25 cellular contexts compared by ENCODE assay signal in the genomic region with DNA sequence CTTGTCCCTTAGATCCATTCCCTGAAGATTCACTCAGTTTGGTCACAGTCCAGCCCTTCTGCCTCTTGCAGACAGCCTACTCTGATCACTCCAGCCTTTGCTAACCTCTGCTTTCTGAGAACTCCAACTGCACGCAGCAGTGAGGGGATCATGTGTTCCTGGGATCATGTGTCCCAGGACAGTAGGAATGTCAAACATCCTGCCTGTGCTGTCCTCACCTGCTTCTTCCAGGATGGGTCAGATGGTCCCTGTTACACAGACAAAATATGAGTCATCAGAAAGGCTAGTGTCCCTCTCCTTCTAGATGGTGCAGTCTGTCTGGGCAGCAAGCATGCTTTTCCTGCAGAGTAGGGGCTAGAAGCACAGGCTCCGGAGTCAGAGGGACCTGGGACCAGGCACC. TPM values are rescaled to one million over a fixed set of nuclear protein-coding genes. Genes with fewer than 3 reads are reported as not detected.
"Had no signal": no experiment of that assay in that cellular context is flagged by ENCODE, and none has a peak within 500 bp of the region (broad histone marks: within the 10 kb centered on the region; RNA-seq: fewer than 3 reads in every experiment).

No MANE protein-coding gene starts in this region.

- H3K4me3 Mint-ChIP-seq: activated CD4-positive, alpha-beta T cell treated with anti-CD3 and anti-CD28 coated beads, Interleukin-2, amount 10 ng/mL, durations not matched to agents 7 days and 5 days; activated CD8-positive, alpha-beta T cell treated with anti-CD3 and anti-CD28 coated beads for 36 hours; activated naive CD4-positive, alpha-beta T cell treated with anti-CD3 and anti-CD28 coated beads, Interleukin-2, amount 50 U/mL, for 24 hours; effector memory CD8-positive, alpha-beta T cell; naive B cell had no signal

- H3K9me3 ChIP-seq: ascending aorta, esophagus muscularis mucosa, gastroesophageal sphincter, lower lobe of right lung, stomach, suprapubic skin, tibial nerve had no signal

- H3K36me3 Mint-ChIP-seq: activated naive CD4-positive, alpha-beta T cell treated with anti-CD3 and anti-CD28 coated beads, Interleukin-2, amount 50 U/mL, for 24 hours; naive B cell had no signal

- H3K4me1 ChIP-seq: ascending aorta, esophagus muscularis mucosa, gastroesophageal sphincter, lower lobe of right lung, stomach, suprapubic skin, tibial nerve had no signal

- H3K36me3 ChIP-seq: ascending aorta, brain microvascular endothelial cell, esophagus muscularis mucosa, gastroesophageal sphincter, lower lobe of right lung, stomach, suprapubic skin, tibial nerve had no signal

- H3K27me3 ChIP-seq: ascending aorta, brain microvascular endothelial cell, suprapubic skin, tibial nerve had no signal

- ATAC-seq: activated CD8-positive, alpha-beta T cell treated with anti-CD3 and anti-CD28 coated beads for 36 hours; effector memory CD8-positive, alpha-beta T cell; gastroesophageal sphincter; left lobe of liver; lower lobe of right lung had no signal

- H3K27ac Mint-ChIP-seq: activated CD4-positive, alpha-beta T cell treated with anti-CD3 and anti-CD28 coated beads, Interleukin-2, amount 10 ng/mL, durations not matched to agents 7 days and 5 days; activated CD8-positive, alpha-beta T cell treated with anti-CD3 and anti-CD28 coated beads for 36 hours; activated naive CD4-positive, alpha-beta T cell treated with anti-CD3 and anti-CD28 coated beads, Interleukin-2, amount 50 U/mL, for 24 hours; effector memory CD8-positive, alpha-beta T cell; naive B cell had no signal

- H3K4me1 Mint-ChIP-seq: activated CD4-positive, alpha-beta T cell treated with anti-CD3 and anti-CD28 coated beads, Interleukin-2, amount 10 ng/mL, durations not matched to agents 7 days and 5 days; activated naive CD4-positive, alpha-beta T cell treated with anti-CD3 and anti-CD28 coated beads, Interleukin-2, amount 50 U/mL, for 24 hours; naive B cell had no signal

- DNase-seq: activated CD4-positive, alpha-beta T cell treated with anti-CD3 and anti-CD28 coated beads, Interleukin-2, amount 10 ng/mL, durations not matched to agents 7 days and 5 days; activated CD8-positive, alpha-beta T cell treated with anti-CD3 and anti-CD28 coated beads for 36 hours; activated gamma-delta T cell treated with Interleukin-2 at 50 U/mL for 16 hours; brain microvascular endothelial cell; central memory CD4-positive, alpha-beta T cell; dorsolateral prefrontal cortex; effector memory CD8-positive, alpha-beta T cell; head of caudate nucleus; lower lobe of right lung; naive B cell; occipital lobe; retina; stimulated activated CD4-positive, alpha-beta T cell treated with anti-CD3 and anti-CD28 coated beads, Interleukin-12 subunit alpha, Interleukin-12 subunit beta, amount 100 ng/mL, for 4 hours; stimulated activated CD4-positive, alpha-beta T cell treated with anti-CD3 and anti-CD28 coated beads, Interleukin-4, amount 100 ng/mL, for 4 hours; stomach; T-helper 2 cell had no signal

- H3K27ac ChIP-seq: ascending aorta, brain microvascular endothelial cell, dorsolateral prefrontal cortex, esophagus muscularis mucosa, gastroesophageal sphincter, lower lobe of right lung, stomach, suprapubic skin, tibial nerve had no signal

- H3K4me3 ChIP-seq: ascending aorta, dorsolateral prefrontal cortex, esophagus muscularis mucosa, gastroesophageal sphincter, lower lobe of right lung, stomach, suprapubic skin, tibial nerve had no signal

- H3K9me3 Mint-ChIP-seq: activated CD4-positive, alpha-beta T cell treated with anti-CD3 and anti-CD28 coated beads, Interleukin-2, amount 10 ng/mL, durations not matched to agents 7 days and 5 days; activated CD8-positive, alpha-beta T cell treated with anti-CD3 and anti-CD28 coated beads for 36 hours; activated naive CD4-positive, alpha-beta T cell treated with anti-CD3 and anti-CD28 coated beads, Interleukin-2, amount 50 U/mL, for 24 hours; effector memory CD8-positive, alpha-beta T cell had no signal

RNA-seq across cellular contexts. Expression of gene SLC25A48, which starts 20.2 kb away (rescaled TPM):
- total RNA-seq: activated CD4-positive, alpha-beta T cell treated with anti-CD3 and anti-CD28 coated beads, Interleukin-2, amount 10 ng/mL, durations not matched to agents 7 days and 5 days; activated CD8-positive, alpha-beta T cell treated with anti-CD3 and anti-CD28 coated beads for 36 hours; ascending aorta; mesenteric fat pad had no signal
- polyA plus RNA-seq: keratinocyte had no signal
